Comparison of ENCODE assay signal across 30 cellular contexts in genomic region chr2:193988784-193989183, GRCh38.
"Had no signal": no experiment of that assay in that cellular context is flagged by ENCODE, and none has a peak within 500 bp of the region (broad histone marks: within the 10 kb centered on the region; RNA-seq: fewer than 3 reads in every experiment).

No MANE protein-coding gene starts in this region.

- H3K27me3 ChIP-seq: cardiac muscle cell, MG63 had no signal

- H3K4me1 Mint-ChIP-seq: activated CD4-positive, alpha-beta memory T cell treated with anti-CD3 and anti-CD28 coated beads, Interleukin-2, amount 10 ng/mL, durations not matched to agents 7 days and 5 days; activated CD8-positive, alpha-beta memory T cell treated with anti-CD3 and anti-CD28 coated beads, Interleukin-2, amount 10 ng/mL, durations not matched to agents 7 days and 5 days; activated naive CD4-positive, alpha-beta T cell treated with anti-CD3 and anti-CD28 coated beads, Interleukin-2, amount 10 ng/mL, durations not matched to agents 7 days and 5 days; activated naive CD8-positive, alpha-beta T cell treated with anti-CD3 and anti-CD28 coated beads for 36 hours; central memory CD8-positive, alpha-beta T cell had no signal

- H3K36me3 ChIP-seq: cardiac muscle cell, MG63 had no signal

- H2AFZ ChIP-seq: PC-9 had no signal

- H3K4me3 ChIP-seq: cardiac muscle cell, MG63, PC-9 had no signal

- H3K36me3 Mint-ChIP-seq: activated CD8-positive, alpha-beta memory T cell treated with anti-CD3 and anti-CD28 coated beads, Interleukin-2, amount 10 ng/mL, durations not matched to agents 7 days and 5 days; activated naive CD4-positive, alpha-beta T cell treated with anti-CD3 and anti-CD28 coated beads, Interleukin-2, amount 10 ng/mL, durations not matched to agents 7 days and 5 days; activated naive CD8-positive, alpha-beta T cell treated with anti-CD3 and anti-CD28 coated beads for 36 hours had no signal

- H3K27me3 Mint-ChIP-seq: activated CD4-positive, alpha-beta memory T cell treated with anti-CD3 and anti-CD28 coated beads, Interleukin-2, amount 10 ng/mL, durations not matched to agents 7 days and 5 days; activated CD8-positive, alpha-beta memory T cell treated with anti-CD3 and anti-CD28 coated beads, Interleukin-2, amount 10 ng/mL, durations not matched to agents 7 days and 5 days; activated naive CD4-positive, alpha-beta T cell treated with anti-CD3 and anti-CD28 coated beads, Interleukin-2, amount 10 ng/mL, durations not matched to agents 7 days and 5 days; activated naive CD8-positive, alpha-beta T cell treated with anti-CD3 and anti-CD28 coated beads for 36 hours; central memory CD8-positive, alpha-beta T cell had no signal

- FAIRE-seq: RCC 7860, TTC549 had no signal

- H3K27ac Mint-ChIP-seq: activated CD4-positive, alpha-beta memory T cell treated with anti-CD3 and anti-CD28 coated beads, Interleukin-2, amount 10 ng/mL, durations not matched to agents 7 days and 5 days; activated CD8-positive, alpha-beta memory T cell treated with anti-CD3 and anti-CD28 coated beads, Interleukin-2, amount 10 ng/mL, durations not matched to agents 7 days and 5 days; activated naive CD4-positive, alpha-beta T cell treated with anti-CD3 and anti-CD28 coated beads, Interleukin-2, amount 10 ng/mL, durations not matched to agents 7 days and 5 days; activated naive CD8-positive, alpha-beta T cell treated with anti-CD3 and anti-CD28 coated beads for 36 hours; T-helper 1 cell treated with Interleukin-12 subunit alpha and Interleukin-12 subunit beta and Interleukin-4 antibody, amounts not matched to agents 30 μg/mL and 1 μg/mL, for 36 hours; T-helper 2 cell treated with Interferon-gamma antibody and Interleukin-4, amounts not matched to agents 5 μg/mL and 100 μg/mL, for 36 hours had no signal

- H3K9me3 Mint-ChIP-seq: activated CD4-positive, alpha-beta memory T cell treated with anti-CD3 and anti-CD28 coated beads, Interleukin-2, amount 10 ng/mL, durations not matched to agents 7 days and 5 days; activated naive CD4-positive, alpha-beta T cell treated with anti-CD3 and anti-CD28 coated beads, Interleukin-2, amount 10 ng/mL, durations not matched to agents 7 days and 5 days; activated naive CD8-positive, alpha-beta T cell treated with anti-CD3 and anti-CD28 coated beads for 36 hours; T-helper 1 cell treated with Interleukin-12 subunit alpha and Interleukin-12 subunit beta and Interleukin-4 antibody, amounts not matched to agents 30 μg/mL and 1 μg/mL, for 36 hours; T-helper 2 cell treated with Interferon-gamma antibody and Interleukin-4, amounts not matched to agents 5 μg/mL and 100 μg/mL, for 36 hours had no signal

- DNase-seq: activated CD4-positive, alpha-beta memory T cell treated with anti-CD3 and anti-CD28 coated beads, Interleukin-2, amount 10 ng/mL, durations not matched to agents 7 days and 5 days; activated CD4-positive, alpha-beta T cell treated with anti-CD3 and anti-CD28 coated beads for 1 hour; activated CD4-positive, alpha-beta T cell treated with anti-CD3 and anti-CD28 coated beads for 48 hours; activated CD4-positive, CD25-positive, alpha-beta regulatory T cell; activated CD8-positive, alpha-beta memory T cell treated with anti-CD3 and anti-CD28 coated beads for 24 hours; activated CD8-positive, alpha-beta memory T cell treated with anti-CD3 and anti-CD28 coated beads, Interleukin-2, amount 10 ng/mL, durations not matched to agents 7 days and 5 days; activated CD8-positive, alpha-beta memory T cell treated with anti-CD3 and anti-CD28 coated beads, Interleukin-2, amount 50 U/mL, for 48 hours; activated effector memory CD4-positive, alpha-beta T cell treated with Interleukin-2 at 50 U/mL for 16 hours; activated naive CD4-positive, alpha-beta T cell treated with anti-CD3 and anti-CD28 coated beads, Interleukin-2, amount 10 ng/mL, durations not matched to agents 7 days and 5 days; activated naive CD8-positive, alpha-beta T cell treated with anti-CD3 and anti-CD28 coated beads for 36 hours; activated T-cell treated with anti-CD3 and anti-CD28 coated beads, Interleukin-2, amount 50 U/mL, for 48 hours; aorta; Kasumi-1; KG1; MG63; NCI-H1048; NCI-H1436 treated with DMSO at 0.1 percent for 48 hours; NCI-H1694 treated with DMSO at 0.1 percent for 48 hours; NCI-H2029; NCI-H345; NCI-H524 treated with DMSO at 0.1 percent for 48 hours; PC-9; Right ventricle myocardium superior had no signal

- H3K4me3 Mint-ChIP-seq: activated CD4-positive, alpha-beta memory T cell treated with anti-CD3 and anti-CD28 coated beads, Interleukin-2, amount 10 ng/mL, durations not matched to agents 7 days and 5 days; activated CD8-positive, alpha-beta memory T cell treated with anti-CD3 and anti-CD28 coated beads, Interleukin-2, amount 10 ng/mL, durations not matched to agents 7 days and 5 days; activated naive CD4-positive, alpha-beta T cell treated with anti-CD3 and anti-CD28 coated beads, Interleukin-2, amount 10 ng/mL, durations not matched to agents 7 days and 5 days; activated naive CD8-positive, alpha-beta T cell treated with anti-CD3 and anti-CD28 coated beads for 36 hours; central memory CD8-positive, alpha-beta T cell; T-helper 1 cell treated with Interleukin-12 subunit alpha and Interleukin-12 subunit beta and Interleukin-4 antibody, amounts not matched to agents 30 μg/mL and 1 μg/mL, for 36 hours; T-helper 2 cell treated with Interferon-gamma antibody and Interleukin-4, amounts not matched to agents 5 μg/mL and 100 μg/mL, for 36 hours had no signal

- H3K27ac ChIP-seq: cardiac muscle cell, PC-9, VCaP had no signal

- H3K4me2 ChIP-seq: PC-9 had no signal

- ATAC-seq: activated CD8-positive, alpha-beta memory T cell treated with anti-CD3 and anti-CD28 coated beads, Interleukin-2, amount 10 ng/mL, durations not matched to agents 7 days and 5 days had no signal

- H3K9me3 ChIP-seq: MG63 had no signal
